In the genomic region with DNA sequence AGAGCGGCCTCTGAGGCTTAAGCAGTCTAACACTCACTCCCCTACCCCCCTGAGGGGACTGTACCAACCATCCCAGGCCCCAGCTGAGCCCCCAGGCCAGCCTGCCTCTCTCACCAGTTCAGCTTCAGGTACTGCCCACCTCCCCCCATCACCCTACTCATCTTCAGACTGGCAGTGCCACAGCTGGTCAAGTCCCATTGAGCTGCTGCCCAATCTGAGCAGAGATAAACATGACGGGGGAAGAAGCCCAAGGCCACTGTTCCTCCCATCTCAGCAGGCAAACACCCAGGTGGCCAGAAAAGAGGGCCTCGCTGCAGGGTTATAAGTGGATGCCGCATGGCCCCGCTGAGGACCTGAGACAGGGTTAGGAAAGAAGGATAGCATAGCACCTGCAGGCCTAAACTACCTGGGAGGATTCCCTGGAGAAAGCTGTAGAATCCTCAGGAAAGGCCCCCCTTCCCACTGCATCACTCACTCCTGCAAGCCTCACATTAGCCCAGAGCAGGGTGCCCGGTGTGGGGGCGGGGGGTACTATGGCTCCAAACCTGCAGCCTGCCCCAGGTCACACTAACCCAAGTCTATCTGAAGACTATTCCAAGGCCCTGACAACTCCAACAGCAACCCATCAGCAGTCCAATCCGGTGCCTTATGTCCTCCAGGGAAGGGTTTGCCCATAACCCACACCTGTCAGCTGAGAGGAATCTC, we compare ENCODE assay signal across 8 cellular contexts. TPM values are rescaled to one million over a fixed set of nuclear protein-coding genes. Genes with fewer than 3 reads are reported as not detected.
DNase-seq lines count a peak whose midpoint lies in the region; ATAC-seq and TF ChIP-seq lines count a peak whose summit lies in the region.

No MANE protein-coding gene starts in this region.

- H4K20me1 ChIP-seq in SK-N-SH (ENCODE audit: insufficient read depth): no peaks in the 10 kb centered on the region

- no peaks in the 10 kb centered on the region for H3K36me3 ChIP-seq in SK-N-SH (replicated peaks in 1 of 2; ENCODE audit: control insufficient read depth in 1 of 2, insufficient read depth in 2 of 2, low read length in 1 of 2)

- peaks cover 31% of the 10 kb centered on the region for H3K36me3 Mint-ChIP-seq in activated T-helper 17 cell treated with anti-CD3 and anti-CD28 coated beads, Interleukin-2, amount 50 U/mL, for 72 hours (ENCODE audit: low read depth)

- no peak for ATAC-seq in SK-N-SH treated with all-trans-retinoic acid at 6 μM for 48 hours
- ATAC-seq in activated T-helper 17 cell treated with anti-CD3 and anti-CD28 coated beads, Interleukin-2, amount 50 U/mL, for 72 hours (replicated peaks): no peak
- ATAC-seq in left lobe of liver: peak; percentile 8
- ATAC-seq in stimulated activated naive CD8-positive, alpha-beta T cell treated with anti-CD3 and anti-CD28 coated beads, Interleukin-15, amount 100 ng/mL, for 72 hours: no peak
- ATAC-seq in HG03460 (IDR thresholded peaks at IDR 0.05; ENCODE audit: unreplicated experiment): no peak
- no peak for ATAC-seq in HG03045 (IDR thresholded peaks at IDR 0.05; ENCODE audit: unreplicated experiment)

- H3K27me3 ChIP-seq in SK-N-SH (ENCODE audit: insufficient read depth): no peaks in the 10 kb centered on the region

- peak overlapping the region; percentile 99 for H3K27ac Mint-ChIP-seq in activated T-helper 17 cell treated with anti-CD3 and anti-CD28 coated beads, Interleukin-2, amount 50 U/mL, for 72 hours
- peak overlapping the region in 1 of 2 donors; percentile 53 for H3K27ac Mint-ChIP-seq in stimulated activated naive CD8-positive, alpha-beta T cell treated with anti-CD3 and anti-CD28 coated beads, Interleukin-15, amount 100 ng/mL, for 72 hours

- peaks cover 31% of the 10 kb centered on the region for H3F3A ChIP-seq in SK-N-SH (replicated peaks; ENCODE audit: insufficient read depth)

- CTCF ChIA-PET in SK-N-SH (lab: Yijun Ruan, JAX): interaction anchor here (0.9 kb wide), 1 partner anchor 16 kb away, joined by 3 read pairs; no protein-coding TSS in a partner anchor

- peaks cover 64 to 74% of the 10 kb centered on the region in 2 experiments for H3K4me1 ChIP-seq in SK-N-SH (ENCODE audit: control insufficient read depth in 1 of 2, insufficient read depth in 2 of 2, low read depth in 1 of 2, low read length in 1 of 2)

- peaks cover 80% of the 10 kb centered on the region for H3K79me2 ChIP-seq in SK-N-SH (ENCODE audit: insufficient read depth)

- H3K27me3 Mint-ChIP-seq in activated T-helper 17 cell treated with anti-CD3 and anti-CD28 coated beads, Interleukin-2, amount 50 U/mL, for 72 hours: no peaks in the 10 kb centered on the region
- no peaks in the 10 kb centered on the region for H3K27me3 Mint-ChIP-seq in stimulated activated naive CD8-positive, alpha-beta T cell treated with anti-CD3 and anti-CD28 coated beads, Interleukin-15, amount 100 ng/mL, for 72 hours

- no peak for DNase-seq in SK-N-SH
- DNase-seq in left lobe of liver (ENCODE audit: low spot score): peak; percentile 76
- DNase-seq in stimulated activated naive CD8-positive, alpha-beta T cell treated with anti-CD3 and anti-CD28 coated beads, Interleukin-15, amount 100 ng/mL, for 72 hours: no peak
- DNase-seq in DMS153 treated with DMSO at 0.1 percent for 48 hours (lab: John Stamatoyannopoulos, UW; ENCODE audit: unreplicated experiment): no peak

- H3K9ac ChIP-seq in SK-N-SH: no peak overlapping the region

- H2AFZ ChIP-seq in SK-N-SH (ENCODE audit: low read depth): no peak overlapping the region

- no peak for TF ChIP-seq CTCF in SK-N-SH (IDR thresholded peaks at IDR 0.05)

- H3K9me3 Mint-ChIP-seq in activated T-helper 17 cell treated with anti-CD3 and anti-CD28 coated beads, Interleukin-2, amount 50 U/mL, for 72 hours: no peaks in the 10 kb centered on the region
- H3K9me3 Mint-ChIP-seq in stimulated activated naive CD8-positive, alpha-beta T cell treated with anti-CD3 and anti-CD28 coated beads, Interleukin-15, amount 100 ng/mL, for 72 hours: no peaks in the 10 kb centered on the region

- peak overlapping the region; percentile 100 for H3K4me3 Mint-ChIP-seq in activated T-helper 17 cell treated with anti-CD3 and anti-CD28 coated beads, Interleukin-2, amount 50 U/mL, for 72 hours
- peak overlapping the region; percentile 78 to 94 for H3K4me3 Mint-ChIP-seq in stimulated activated naive CD8-positive, alpha-beta T cell treated with anti-CD3 and anti-CD28 coated beads, Interleukin-15, amount 100 ng/mL, for 72 hours

- H3K4me2 ChIP-seq in SK-N-SH: peak overlapping the region; percentile 98

- POLR2A ChIA-PET in SK-N-SH (lab: Yijun Ruan, JAX): no interaction called here

- peak overlapping the region in 1 of 2 experiments; percentile 94; a peak in 2 of 4 replicates for H3K27ac ChIP-seq in SK-N-SH (ENCODE audit: low read depth in 2 of 2, low read length in 1 of 2)

- H3K9me3 ChIP-seq in SK-N-SH: no peaks in the 10 kb centered on the region

- WGBS in SK-N-SH (ENCODE audit: low lambda C conversion rate): 89% methylated on average over 5 of the region's 8 CpGs

- TF ChIP-seq RAD21 in SK-N-SH (IDR thresholded peaks at IDR 0.05; ENCODE audit: low read length): no peak

- no peaks in the 10 kb centered on the region for H3K9me2 ChIP-seq in SK-N-SH

- H3K4me3 ChIP-seq in SK-N-SH (ENCODE audit: low read depth in 2 of 2, low read length in 1 of 2): no peak overlapping the region

- peaks cover 51% of the 10 kb centered on the region for H3K4me1 Mint-ChIP-seq in activated T-helper 17 cell treated with anti-CD3 and anti-CD28 coated beads, Interleukin-2, amount 50 U/mL, for 72 hours
- peaks cover 83% of the 10 kb centered on the region for H3K4me1 Mint-ChIP-seq in stimulated activated naive CD8-positive, alpha-beta T cell treated with anti-CD3 and anti-CD28 coated beads, Interleukin-15, amount 100 ng/mL, for 72 hours

- no peak for TF ChIP-seq EP300 in SK-N-SH (IDR thresholded peaks at IDR 0.05; ENCODE audit: borderline replicate concordance in 1 of 2, low read depth in 1 of 2, low read length in 1 of 2)

TF ChIP-seq in SK-N-SH, 30 proteins besides CTCF, POLR2A, EP300 and RAD21 (continues in another document):
- TF ChIP-seq RCOR1 (IDR thresholded peaks at IDR 0.05; ENCODE audit: low read length): no peak
- TF ChIP-seq FOXM1 (IDR thresholded peaks at IDR 0.05; ENCODE audit: low read depth): no peak
- TF ChIP-seq RXRA (IDR thresholded peaks at IDR 0.05; ENCODE audit: borderline replicate concordance, low read depth): no peak
- TF ChIP-seq, protein P1, sequence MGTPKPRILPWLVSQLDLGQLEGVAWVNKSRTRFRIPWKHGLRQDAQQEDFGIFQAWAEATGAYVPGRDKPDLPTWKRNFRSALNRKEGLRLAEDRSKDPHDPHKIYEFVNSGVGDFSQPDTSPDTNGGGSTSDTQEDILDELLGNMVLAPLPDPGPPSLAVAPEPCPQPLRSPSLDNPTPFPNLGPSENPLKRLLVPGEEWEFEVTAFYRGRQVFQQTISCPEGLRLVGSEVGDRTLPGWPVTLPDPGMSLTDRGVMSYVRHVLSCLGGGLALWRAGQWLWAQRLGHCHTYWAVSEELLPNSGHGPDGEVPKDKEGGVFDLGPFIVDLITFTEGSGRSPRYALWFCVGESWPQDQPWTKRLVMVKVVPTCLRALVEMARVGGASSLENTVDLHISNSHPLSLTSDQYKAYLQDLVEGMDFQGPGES (IDR thresholded peaks at IDR 0.05; ENCODE audit: low read depth, low read length): no peak
- TF ChIP-seq GABPA (IDR thresholded peaks at IDR 0.05; ENCODE audit: low read depth): no peak
- TF ChIP-seq, protein P2, sequence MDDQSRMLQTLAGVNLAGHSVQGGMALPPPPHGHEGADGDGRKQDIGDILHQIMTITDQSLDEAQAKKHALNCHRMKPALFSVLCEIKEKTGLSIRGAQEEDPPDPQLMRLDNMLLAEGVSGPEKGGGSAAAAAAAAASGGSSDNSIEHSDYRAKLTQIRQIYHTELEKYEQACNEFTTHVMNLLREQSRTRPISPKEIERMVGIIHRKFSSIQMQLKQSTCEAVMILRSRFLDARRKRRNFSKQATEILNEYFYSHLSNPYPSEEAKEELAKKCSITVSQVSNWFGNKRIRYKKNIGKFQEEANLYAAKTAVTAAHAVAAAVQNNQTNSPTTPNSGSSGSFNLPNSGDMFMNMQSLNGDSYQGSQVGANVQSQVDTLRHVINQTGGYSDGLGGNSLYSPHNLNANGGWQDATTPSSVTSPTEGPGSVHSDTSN (IDR thresholded peaks at IDR 0.05): no peak
- no peak for TF ChIP-seq FOXJ3 (CRISPR knock-in tag; IDR thresholded peaks at IDR 0.05)

TF ChIP-seq in SK-N-SH treated with all-trans-retinoic acid at 6 μM for 48 hours, 23 proteins besides CTCF, POLR2A, EP300 and RAD21 (continues in another document):
- TF ChIP-seq TOX (CRISPR knock-in tag; IDR thresholded peaks at IDR 0.05; ENCODE audit: borderline replicate concordance): no peak
- TF ChIP-seq PPARA (CRISPR knock-in tag; IDR thresholded peaks at IDR 0.05; ENCODE audit: borderline replicate concordance): no peak
- TF ChIP-seq ISL1 (CRISPR knock-in tag; IDR thresholded peaks at IDR 0.05): no peak
- TF ChIP-seq, protein P3, sequence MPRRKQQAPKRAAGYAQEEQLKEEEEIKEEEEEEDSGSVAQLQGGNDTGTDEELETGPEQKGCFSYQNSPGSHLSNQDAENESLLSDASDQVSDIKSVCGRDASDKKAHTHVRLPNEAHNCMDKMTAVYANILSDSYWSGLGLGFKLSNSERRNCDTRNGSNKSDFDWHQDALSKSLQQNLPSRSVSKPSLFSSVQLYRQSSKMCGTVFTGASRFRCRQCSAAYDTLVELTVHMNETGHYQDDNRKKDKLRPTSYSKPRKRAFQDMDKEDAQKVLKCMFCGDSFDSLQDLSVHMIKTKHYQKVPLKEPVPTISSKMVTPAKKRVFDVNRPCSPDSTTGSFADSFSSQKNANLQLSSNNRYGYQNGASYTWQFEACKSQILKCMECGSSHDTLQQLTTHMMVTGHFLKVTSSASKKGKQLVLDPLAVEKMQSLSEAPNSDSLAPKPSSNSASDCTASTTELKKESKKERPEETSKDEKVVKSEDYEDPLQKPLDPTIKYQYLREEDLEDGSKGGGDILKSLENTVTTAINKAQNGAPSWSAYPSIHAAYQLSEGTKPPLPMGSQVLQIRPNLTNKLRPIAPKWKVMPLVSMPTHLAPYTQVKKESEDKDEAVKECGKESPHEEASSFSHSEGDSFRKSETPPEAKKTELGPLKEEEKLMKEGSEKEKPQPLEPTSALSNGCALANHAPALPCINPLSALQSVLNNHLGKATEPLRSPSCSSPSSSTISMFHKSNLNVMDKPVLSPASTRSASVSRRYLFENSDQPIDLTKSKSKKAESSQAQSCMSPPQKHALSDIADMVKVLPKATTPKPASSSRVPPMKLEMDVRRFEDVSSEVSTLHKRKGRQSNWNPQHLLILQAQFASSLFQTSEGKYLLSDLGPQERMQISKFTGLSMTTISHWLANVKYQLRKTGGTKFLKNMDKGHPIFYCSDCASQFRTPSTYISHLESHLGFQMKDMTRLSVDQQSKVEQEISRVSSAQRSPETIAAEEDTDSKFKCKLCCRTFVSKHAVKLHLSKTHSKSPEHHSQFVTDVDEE (CRISPR knock-in tag; IDR thresholded peaks at IDR 0.05): no peak

RNA-seq across cellular contexts. Expression of a gene that starts 3.6 kb away (rescaled TPM):
- 36.2 and 36.3 TPM in 2 replicates for polyA plus RNA-seq in SK-N-SH (2012; rRNA removed)
- 31.2 and 34.8 TPM in 2 replicates for polyA plus RNA-seq in SK-N-SH (2012; cell fraction: cytosol; rRNA removed)
- polyA plus RNA-seq in SK-N-SH (2012; cell fraction: nucleus; rRNA removed): 16.2 and 21.7 TPM in 2 replicates
- 10 to 100 TPM; 45.4 to 57.9 TPM for total RNA-seq in activated T-helper 17 cell treated with anti-CD3 and anti-CD28 coated beads, Interleukin-2, amount 50 U/mL, for 72 hours
- 48.2 TPM for total RNA-seq in left lobe of liver
